In genomic region chr12:49358548-49359141, GRCh38 we compare ENCODE assay signal across 8 cellular contexts. TPM values are rescaled to one million over a fixed set of nuclear protein-coding genes. Genes with fewer than 3 reads are reported as not detected.
DNase-seq lines count a peak whose midpoint lies in the region; ATAC-seq lines count a peak whose summit lies in the region.

No MANE protein-coding gene starts in this region.

- no peak overlapping the region for H3K4me3 Mint-ChIP-seq in memory B cell

- H3K27ac Mint-ChIP-seq in memory B cell, result no peak overlapping the region

- DNase-seq in DMS53 (lab: John Stamatoyannopoulos, UW), result peak; percentile 86
- peak; percentile 38 for DNase-seq in NCI-H2196 treated with DMSO at 0.1 percent for 48 hours (lab: John Stamatoyannopoulos, UW; ENCODE audit: unreplicated experiment)
- peak; percentile 28 for DNase-seq in UCSD-AML1 (lab: John Stamatoyannopoulos, UW; ENCODE audit: unreplicated experiment)
- peak; percentile 31 for DNase-seq in effector CD8-positive, alpha-beta T cell (lab: John Stamatoyannopoulos, UW)
- peak; percentile 49 to 59 for DNase-seq in memory B cell (ENCODE audit: low spot score in 2 of 2)
- DNase-seq in aorta, result no peak

- H3K27me3 ChIP-seq in aorta (ENCODE audit: control insufficient read depth in 1 of 2, insufficient read depth in 2 of 2, low read length in 1 of 2), result no peaks in the 10 kb centered on the region

- H3K4me3 ChIP-seq in aorta (ENCODE audit: low read length in 2 of 2), result no peak overlapping the region

- ATAC-seq in HG02571 (IDR thresholded peaks at IDR 0.05; ENCODE audit: unreplicated experiment) (peak; percentile 50), memory B cell (ENCODE audit: low read depth) (peak; percentile 93), aorta (ENCODE audit: low FRiP score) (peak; percentile 83), HG02759 (IDR thresholded peaks at IDR 0.05; ENCODE audit: unreplicated experiment) (no peak)

- no peaks in the 10 kb centered on the region for H3K9me3 ChIP-seq in aorta (ENCODE audit: control insufficient read depth, low read length)

- WGBS in aorta, 2 donors, result 4 to 7% methylated on average over 4 of the region's 4 CpGs

- peaks cover 4% of the 10 kb centered on the region for H3K4me1 Mint-ChIP-seq in memory B cell

- peaks cover 10% of the 10 kb centered on the region for H3K27me3 Mint-ChIP-seq in memory B cell

- no peaks in the 10 kb centered on the region for H3K36me3 Mint-ChIP-seq in memory B cell

- intact Hi-C loops in aorta (cut with DNase I), result loop anchor here (2.0 kb wide), 1 partner anchor 156 kb away; no protein-coding TSS in a partner anchor

- H3K36me3 ChIP-seq in aorta (ENCODE audit: control insufficient read depth in 1 of 2, insufficient read depth in 2 of 2, low read length in 1 of 2), result no peaks in the 10 kb centered on the region

- no peaks in the 10 kb centered on the region for H3K9me3 Mint-ChIP-seq in memory B cell

- no peaks in the 10 kb centered on the region for H3K4me1 ChIP-seq in aorta (ENCODE audit: control insufficient read depth in 1 of 2, insufficient read depth in 2 of 2, low read length in 2 of 2)

- H3K27ac ChIP-seq in aorta (ENCODE audit: low read depth in 1 of 2, low read length in 2 of 2), result no peak overlapping the region

RNA-seq across cellular contexts. Expression of gene SPATS2, which starts 8.6 kb away (rescaled TPM):
- 10 to 100 TPM; 19.3 to 29.8 TPM for total RNA-seq in aorta
- polyA plus RNA-seq in aorta, result 10 to 100 TPM in 1 of 2 donors, 1 to 10 TPM in 1; 5.5 to 11.5 TPM

RNA-seq across cellular contexts. Expression of gene DNAJC22, which starts 12.0 kb away (rescaled TPM):
- under 1 TPM in 1 of 2 donors, not detected in 1; 0.24 TPM for total RNA-seq in aorta
- 1 to 10 TPM in 1 of 2 donors, under 1 TPM in 1; 0.50 to 1.2 TPM for polyA plus RNA-seq in aorta

RNA-seq across cellular contexts. Expression of gene C1QL4, which starts 21.7 kb away (rescaled TPM):
- total RNA-seq in aorta, result not detected
- not detected for polyA plus RNA-seq in aorta

RNA-seq across cellular contexts. Expression of gene TROAP, which starts 35.6 kb away (rescaled TPM):
- total RNA-seq in aorta, result 1 to 10 TPM; 1.1 to 4.3 TPM
- 1 to 10 TPM in 1 of 2 donors, under 1 TPM in 1; 0.10 to 1.8 TPM for polyA plus RNA-seq in aorta

Comparison
In these comparisons a context has a peak if more than half of its experiments do, and no peak if none do; other contexts are left out.
1. DNase-seq: peak in DMS53 (single experiment), NCI-H2196 treated with DMSO at 0.1 percent for 48 hours (single experiment), UCSD-AML1 (single experiment), effector CD8-positive, alpha-beta T cell (single experiment) and memory B cell (2 of 2); none in aorta (0 of 2).